ENCODE assay signal across 11 cellular contexts in the genomic region with DNA sequence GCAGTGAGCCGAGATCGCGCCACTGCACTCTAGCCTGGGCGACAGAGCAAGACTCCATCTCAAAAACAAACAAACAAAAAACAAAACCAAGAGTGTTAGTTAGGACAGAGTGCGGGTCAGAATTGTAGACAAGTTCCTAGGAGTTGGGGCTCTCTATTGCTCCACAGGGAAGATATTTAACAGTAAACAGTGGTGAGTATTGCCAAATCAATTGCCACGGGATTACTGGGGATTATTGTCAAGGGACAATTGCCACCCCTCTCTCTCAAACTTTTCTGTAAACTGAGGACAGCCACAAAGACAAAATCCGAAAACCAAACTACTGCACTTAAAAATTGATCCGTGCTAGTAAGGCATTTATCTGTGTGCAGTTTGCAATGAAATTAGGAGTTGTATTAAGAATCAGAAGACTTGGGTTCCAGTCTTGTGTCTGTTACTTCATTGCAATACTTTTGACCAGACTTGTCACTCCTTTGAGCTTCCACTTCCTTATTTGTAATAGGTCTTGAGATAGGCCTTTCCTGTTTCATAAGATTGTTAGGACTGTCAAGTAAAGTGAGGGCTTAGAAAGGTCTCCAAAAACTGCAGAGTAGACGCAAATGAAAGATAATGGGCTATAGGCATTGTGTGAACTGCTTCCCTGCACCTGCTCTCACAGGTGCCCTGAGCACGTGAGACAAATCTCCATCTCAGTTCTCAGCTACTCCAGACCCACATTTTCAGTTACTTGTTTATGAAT. TPM values are rescaled to one million over a fixed set of nuclear protein-coding genes. Genes with fewer than 3 reads are reported as not detected.
A peak's percentile ranks its signal among the peaks of the same experiment; 100 is the strongest.
DNase-seq lines count a peak whose midpoint lies in the region; ATAC-seq and TF ChIP-seq lines count a peak whose summit lies in the region.
"Had no signal": no experiment of that assay in that cellular context is flagged by ENCODE, and none has a peak within 500 bp of the region (broad histone marks: within the 10 kb centered on the region; RNA-seq: fewer than 3 reads in every experiment).

No MANE protein-coding gene starts in this region.

- peak overlapping the region; percentile 34; the same call in 1 of the 2 replicates for H3K4me2 ChIP-seq in GM23338

- H3K9me3 ChIP-seq in effector memory CD4-positive, alpha-beta T cell (ENCODE audit: control insufficient read depth, low read length), result no peaks in the 10 kb centered on the region

- TF ChIP-seq CTCF in GM23338 (conservative IDR thresholded peaks at IDR 0.05; ENCODE audit: low read depth in 2 of 2), result no peak

- H3F3A ChIP-seq in GM23338 (replicated peaks; ENCODE audit: low read depth), result no peaks in the 10 kb centered on the region; the same call in 1 of the 2 replicates

- H3K9me3 Mint-ChIP-seq in GM23338 (no peaks in the 10 kb centered on the region), memory B cell (no peaks in the 10 kb centered on the region)

- H3K27ac Mint-ChIP-seq in GM23338, result no peak overlapping the region
- H3K27ac Mint-ChIP-seq in memory B cell, result no peak overlapping the region

- ATAC-seq in GM23338 (no peak), memory B cell (ENCODE audit: low read depth) (peak; percentile 21)

- H3K4me1 Mint-ChIP-seq in GM23338 (peaks cover 26% of the 10 kb centered on the region), memory B cell (peaks cover 23% of the 10 kb centered on the region)

- H3K79me2 ChIP-seq in GM23338 (replicated peaks; ENCODE audit: insufficient read depth), result no peaks in the 10 kb centered on the region

- no peak overlapping the region for H3K27ac ChIP-seq in GM23338 (ENCODE audit: low read depth)
- no peak overlapping the region for H3K27ac ChIP-seq in effector memory CD4-positive, alpha-beta T cell (ENCODE audit: insufficient read depth, low read length, poor library complexity, severe bottlenecking)

- no peak overlapping the region for H2AFZ ChIP-seq in GM23338

- peaks cover 13% of the 10 kb centered on the region for H3K27me3 Mint-ChIP-seq in GM23338 (ENCODE audit: insufficient read depth, low read depth, poor library complexity)
- H3K27me3 Mint-ChIP-seq in memory B cell, result no peaks in the 10 kb centered on the region

- H3K4me1 ChIP-seq in GM23338 (ENCODE audit: insufficient read depth), result peaks cover 32% of the 10 kb centered on the region
- H3K4me1 ChIP-seq in effector memory CD4-positive, alpha-beta T cell (ENCODE audit: control insufficient read depth, insufficient read depth, low read length, poor library complexity, severe bottlenecking), result peaks cover 26% of the 10 kb centered on the region

- no peak overlapping the region for H3K4me3 ChIP-seq in GM23338
- no peak overlapping the region for H3K4me3 ChIP-seq in effector memory CD4-positive, alpha-beta T cell (ENCODE audit: insufficient read depth, low read depth, low read length, poor library complexity, severe bottlenecking)

- H3K4me3 Mint-ChIP-seq in GM23338, result no peak overlapping the region
- no peak overlapping the region for H3K4me3 Mint-ChIP-seq in memory B cell

- H3K36me3 Mint-ChIP-seq in GM23338 (ENCODE audit: low read depth) (peaks cover 4% of the 10 kb centered on the region), memory B cell (no peaks in the 10 kb centered on the region)

- peaks cover 37% of the 10 kb centered on the region for H3K27me3 ChIP-seq in GM23338 (ENCODE audit: insufficient read depth)
- no peaks in the 10 kb centered on the region for H3K27me3 ChIP-seq in effector memory CD4-positive, alpha-beta T cell (replicated peaks; ENCODE audit: control insufficient read depth, insufficient read depth, low read length, poor library complexity, severe bottlenecking)

- H4K20me1 ChIP-seq in GM23338 (replicated peaks; ENCODE audit: insufficient read depth), result no peaks in the 10 kb centered on the region

- DNase-seq in CD1c-positive myeloid dendritic cell (ENCODE audit: extremely low spot score) (peak; percentile 86), GM23338 (ENCODE audit: low spot score) (no peak), SIG-M5 (lab: John Stamatoyannopoulos, UW) (peak; percentile 99), memory B cell (ENCODE audit: low spot score in 2 of 2) (no peak), nucleus accumbens (lab: John Stamatoyannopoulos, UW) (no peak), GDM1 (lab: John Stamatoyannopoulos, UW) (no peak), NCI-H128 (lab: John Stamatoyannopoulos, UW; ENCODE audit: unreplicated experiment) (no peak)
- no peak for DNase-seq in effector memory CD4-positive, alpha-beta T cell
- DNase-seq: activated CD4-positive, CD25-positive, alpha-beta regulatory T cell had no signal

- peaks cover 11% of the 10 kb centered on the region; the same call in 1 of the 2 replicates for H3K9me2 ChIP-seq in GM23338 (ENCODE audit: insufficient read depth)

- peaks cover 4% of the 10 kb centered on the region; the same call in 1 of the 2 replicates for H3K36me3 ChIP-seq in GM23338 (ENCODE audit: insufficient read depth)
- peaks cover 7% of the 10 kb centered on the region for H3K36me3 ChIP-seq in effector memory CD4-positive, alpha-beta T cell (ENCODE audit: control insufficient read depth, insufficient read depth, low read length)

TF ChIP-seq in GM23338, 12 proteins besides CTCF, POLR2A, EP300 and RAD21 (continues in another document):
- TF ChIP-seq, protein P1, sequence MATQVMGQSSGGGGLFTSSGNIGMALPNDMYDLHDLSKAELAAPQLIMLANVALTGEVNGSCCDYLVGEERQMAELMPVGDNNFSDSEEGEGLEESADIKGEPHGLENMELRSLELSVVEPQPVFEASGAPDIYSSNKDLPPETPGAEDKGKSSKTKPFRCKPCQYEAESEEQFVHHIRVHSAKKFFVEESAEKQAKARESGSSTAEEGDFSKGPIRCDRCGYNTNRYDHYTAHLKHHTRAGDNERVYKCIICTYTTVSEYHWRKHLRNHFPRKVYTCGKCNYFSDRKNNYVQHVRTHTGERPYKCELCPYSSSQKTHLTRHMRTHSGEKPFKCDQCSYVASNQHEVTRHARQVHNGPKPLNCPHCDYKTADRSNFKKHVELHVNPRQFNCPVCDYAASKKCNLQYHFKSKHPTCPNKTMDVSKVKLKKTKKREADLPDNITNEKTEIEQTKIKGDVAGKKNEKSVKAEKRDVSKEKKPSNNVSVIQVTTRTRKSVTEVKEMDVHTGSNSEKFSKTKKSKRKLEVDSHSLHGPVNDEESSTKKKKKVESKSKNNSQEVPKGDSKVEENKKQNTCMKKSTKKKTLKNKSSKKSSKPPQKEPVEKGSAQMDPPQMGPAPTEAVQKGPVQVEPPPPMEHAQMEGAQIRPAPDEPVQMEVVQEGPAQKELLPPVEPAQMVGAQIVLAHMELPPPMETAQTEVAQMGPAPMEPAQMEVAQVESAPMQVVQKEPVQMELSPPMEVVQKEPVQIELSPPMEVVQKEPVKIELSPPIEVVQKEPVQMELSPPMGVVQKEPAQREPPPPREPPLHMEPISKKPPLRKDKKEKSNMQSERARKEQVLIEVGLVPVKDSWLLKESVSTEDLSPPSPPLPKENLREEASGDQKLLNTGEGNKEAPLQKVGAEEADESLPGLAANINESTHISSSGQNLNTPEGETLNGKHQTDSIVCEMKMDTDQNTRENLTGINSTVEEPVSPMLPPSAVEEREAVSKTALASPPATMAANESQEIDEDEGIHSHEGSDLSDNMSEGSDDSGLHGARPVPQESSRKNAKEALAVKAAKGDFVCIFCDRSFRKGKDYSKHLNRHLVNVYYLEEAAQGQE (IDR thresholded peaks at IDR 0.05; ENCODE audit: unreplicated experiment), result no peak
- TF ChIP-seq POLR2AphosphoS5 (IDR thresholded peaks at IDR 0.05; ENCODE audit: low read depth), result no peak
- TF ChIP-seq EZH2 (IDR thresholded peaks at IDR 0.05; ENCODE audit: low read depth, unreplicated experiment), result no peak
- TF ChIP-seq ZNF114 (CRISPR knock-in tag; IDR thresholded peaks at IDR 0.05), result no peak
- no peak for TF ChIP-seq CREB1 (CRISPR knock-in tag; IDR thresholded peaks at IDR 0.05; ENCODE audit: low read depth)
- no peak for TF ChIP-seq JUNB (IDR thresholded peaks at IDR 0.05; ENCODE audit: unreplicated experiment)
- TF ChIP-seq, protein P2, sequence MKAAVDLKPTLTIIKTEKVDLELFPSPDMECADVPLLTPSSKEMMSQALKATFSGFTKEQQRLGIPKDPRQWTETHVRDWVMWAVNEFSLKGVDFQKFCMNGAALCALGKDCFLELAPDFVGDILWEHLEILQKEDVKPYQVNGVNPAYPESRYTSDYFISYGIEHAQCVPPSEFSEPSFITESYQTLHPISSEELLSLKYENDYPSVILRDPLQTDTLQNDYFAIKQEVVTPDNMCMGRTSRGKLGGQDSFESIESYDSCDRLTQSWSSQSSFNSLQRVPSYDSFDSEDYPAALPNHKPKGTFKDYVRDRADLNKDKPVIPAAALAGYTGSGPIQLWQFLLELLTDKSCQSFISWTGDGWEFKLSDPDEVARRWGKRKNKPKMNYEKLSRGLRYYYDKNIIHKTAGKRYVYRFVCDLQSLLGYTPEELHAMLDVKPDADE (IDR thresholded peaks at IDR 0.05), result no peak
- no peak for TF ChIP-seq NANOG (IDR thresholded peaks at IDR 0.05; ENCODE audit: borderline replicate concordance)
- no peak for TF ChIP-seq ZNF331 (CRISPR knock-in tag; IDR thresholded peaks at IDR 0.05; ENCODE audit: low read depth)
- TF ChIP-seq STAT1 (IDR thresholded peaks at IDR 0.05; ENCODE audit: unreplicated experiment), result no peak

RNA-seq across cellular contexts. Expression of a gene that starts 1.3 kb away (rescaled TPM):
- total RNA-seq in GM23338 (2014; rRNA removed; shearing (Covaris generic)), result 73.1 and 78.6 TPM in 2 replicates
- 596 and 668 TPM in 2 replicates for polyA plus RNA-seq in GM23338 (2016; fragmentation: Nextera tagmentation; extraction: Ambion mirVana)

RNA-seq across cellular contexts. Expression of a gene that starts 44.4 kb away (rescaled TPM):
- total RNA-seq in GM23338 (2014; rRNA removed; shearing (Covaris generic)), result 25.6 and 35.9 TPM in 2 replicates
- 634 and 677 TPM in 2 replicates for polyA plus RNA-seq in GM23338 (2016; fragmentation: Nextera tagmentation; extraction: Ambion mirVana)

RNA-seq across cellular contexts. Expression of a gene that starts 50.8 kb away (rescaled TPM):
- not detected in 2 replicates for total RNA-seq in GM23338 (2014; rRNA removed; shearing (Covaris generic))
- polyA plus RNA-seq in GM23338 (2016; fragmentation: Nextera tagmentation; extraction: Ambion mirVana), result not detected in 2 replicates
- total RNA-seq: Daoy had no signal
- polyA plus RNA-seq: keratinocyte had no signal

Comparison
In these comparisons a context has a peak if more than half of its experiments do, and no peak if none do; other contexts are left out.
1. DNase-seq: peak in CD1c-positive myeloid dendritic cell (single experiment) and SIG-M5 (single experiment); none in GM23338 (single experiment), memory B cell (0 of 2), nucleus accumbens (0 of 56), GDM1 (single experiment), NCI-H128 (single experiment) and effector memory CD4-positive, alpha-beta T cell (0 of 3).